8 cellular contexts compared by ENCODE assay signal in the genomic region with DNA sequence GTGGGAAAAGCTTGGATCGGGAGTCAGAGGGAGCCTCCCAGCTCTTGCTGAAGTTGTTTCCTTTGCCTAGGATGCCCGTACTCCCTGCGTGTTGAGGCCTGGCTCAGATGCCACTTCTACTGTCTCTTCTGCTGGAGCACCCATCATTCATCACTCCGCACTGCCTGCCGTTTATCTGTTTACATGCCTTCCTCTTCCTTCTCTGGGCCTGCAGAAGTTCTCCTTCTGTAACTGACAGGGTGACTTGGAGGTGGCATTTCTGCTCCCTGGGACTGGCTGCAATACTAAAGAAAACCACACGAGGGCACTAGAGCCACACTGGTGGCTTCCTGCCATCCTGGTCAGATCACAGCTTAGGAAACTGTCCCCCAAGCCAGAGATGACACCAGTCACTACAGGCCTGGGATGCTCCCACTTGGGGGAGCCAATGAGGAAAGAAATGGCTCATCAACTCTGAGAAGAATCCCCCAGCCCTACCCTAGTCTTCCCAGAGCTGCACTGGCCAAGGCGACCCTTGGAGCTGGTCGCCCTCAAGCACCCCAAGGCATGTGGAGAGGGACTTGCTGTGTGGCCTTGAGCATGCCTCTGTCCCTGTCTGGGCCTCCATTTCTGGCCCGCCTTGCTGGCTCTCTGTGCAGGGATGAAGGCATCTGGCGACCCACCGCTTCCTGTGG. TPM values are rescaled to one million over a fixed set of nuclear protein-coding genes. Genes with fewer than 3 reads are reported as not detected.
DNase-seq lines count a peak whose midpoint lies in the region; ATAC-seq and TF ChIP-seq lines count a peak whose summit lies in the region.

No MANE protein-coding gene starts in this region.

- H3K4me3 ChIP-seq in fibroblast of lung (replicated peaks in 1 of 4; ENCODE audit: control extremely low read depth in 1 of 4, insufficient read depth in 1 of 4, low read depth in 3 of 4, low read length in 4 of 4), result no peak overlapping the region

- peaks cover 5% of the 10 kb centered on the region for H3K27me3 Mint-ChIP-seq in CD4-positive, alpha-beta T cell
- peaks cover 8% of the 10 kb centered on the region for H3K27me3 Mint-ChIP-seq in nephron (ENCODE audit: low read depth)
- no peaks in the 10 kb centered on the region for H3K27me3 Mint-ChIP-seq in stimulated activated naive CD8-positive, alpha-beta T cell treated with anti-CD3 and anti-CD28 coated beads, Interleukin-15, amount 100 ng/mL, for 72 hours

- H3K9me3 Mint-ChIP-seq in CD4-positive, alpha-beta T cell, result no peaks in the 10 kb centered on the region
- H3K9me3 Mint-ChIP-seq in nephron, result no peaks in the 10 kb centered on the region
- H3K9me3 Mint-ChIP-seq in stimulated activated naive CD8-positive, alpha-beta T cell treated with anti-CD3 and anti-CD28 coated beads, Interleukin-15, amount 100 ng/mL, for 72 hours, result no peaks in the 10 kb centered on the region

- POLR2A ChIA-PET in CD4-positive, alpha-beta T cell (lab: Charles Lee), result no interaction called here

- peak; percentile 90 for ATAC-seq in CD4-positive, alpha-beta T cell (ENCODE audit: poor library complexity)
- peak; percentile 72 for ATAC-seq in GM19452 (IDR thresholded peaks at IDR 0.05; ENCODE audit: unreplicated experiment)
- ATAC-seq in stimulated activated naive CD8-positive, alpha-beta T cell treated with anti-CD3 and anti-CD28 coated beads, Interleukin-15, amount 100 ng/mL, for 72 hours, result peak; percentile 84

- CTCF ChIA-PET in CD4-positive, alpha-beta T cell (lab: Charles Lee), result interaction anchor here (0.7 to 2.0 kb wide), 7 partner anchors 9 to 519 kb away, joined by 3 to 13 read pairs (median 5); partner anchors contain the start of gene SHB

- H3K9me3 ChIP-seq in CD4-positive, alpha-beta T cell (ENCODE audit: control insufficient read depth, low read length), result no peaks in the 10 kb centered on the region
- H3K9me3 ChIP-seq in fibroblast of lung (ENCODE audit: control insufficient read depth, insufficient read depth, low read depth, low read length), result no peaks in the 10 kb centered on the region

- H3K27me3 ChIP-seq in CD4-positive, alpha-beta T cell (ENCODE audit: control insufficient read depth, insufficient read depth, low read length), result no peaks in the 10 kb centered on the region
- no peaks in the 10 kb centered on the region for H3K27me3 ChIP-seq in fibroblast of lung (ENCODE audit: control insufficient read depth, insufficient read depth, low read length)

- H3K27ac Mint-ChIP-seq in CD4-positive, alpha-beta T cell, result no peak overlapping the region
- no peak overlapping the region for H3K27ac Mint-ChIP-seq in nephron
- no peak overlapping the region for H3K27ac Mint-ChIP-seq in stimulated activated naive CD8-positive, alpha-beta T cell treated with anti-CD3 and anti-CD28 coated beads, Interleukin-15, amount 100 ng/mL, for 72 hours

- H3K27ac ChIP-seq in CD4-positive, alpha-beta T cell (ENCODE audit: low read depth, low read length), result no peak overlapping the region
- H3K27ac ChIP-seq in fibroblast of lung (ENCODE audit: insufficient read depth, low read length), result peak overlapping the region; percentile 19

- no peak overlapping the region for H3K9ac ChIP-seq in fibroblast of lung (ENCODE audit: insufficient read depth, low read length)

- peaks cover 14% of the 10 kb centered on the region for H3K36me3 ChIP-seq in fibroblast of lung (ENCODE audit: control insufficient read depth, insufficient read depth, low read length)

- peak; percentile 95 for TF ChIP-seq CTCF in CD4-positive, alpha-beta T cell (IDR thresholded peaks at IDR 0.05)
- TF ChIP-seq CTCF in fibroblast of lung (conservative IDR thresholded peaks at IDR 0.05 in 1 of 2, IDR thresholded peaks at IDR 0.05 in 1 of 2; ENCODE audit: low read depth in 1 of 2, low read length in 2 of 2) (peak; percentile 96 to 99), nephron (IDR thresholded peaks at IDR 0.05; ENCODE audit: unreplicated experiment in 3 of 3) (peak; percentile 98 to 99 (median 98))

- DNase-seq in CD4-positive, alpha-beta T cell, result peak; percentile 58 to 83 (median 74)
- DNase-seq in HuH-7.5 (ENCODE audit: low spot score) (peak; percentile 84), OCI-M1 (lab: John Stamatoyannopoulos, UW) (peak; percentile 95), activated T-cell treated with anti-CD3 and anti-CD28 coated beads for 24 hours (ENCODE audit: low read depth) (peak; percentile 72), fibroblast of lung (ENCODE audit: low read depth in 2 of 2) (peak; percentile 53 to 75)
- DNase-seq in stimulated activated naive CD8-positive, alpha-beta T cell treated with anti-CD3 and anti-CD28 coated beads, Interleukin-15, amount 100 ng/mL, for 72 hours, result peak; percentile 77 to 79

- H3K4me1 Mint-ChIP-seq in CD4-positive, alpha-beta T cell (ENCODE audit: low read depth), result no peaks in the 10 kb centered on the region
- peaks cover 26% of the 10 kb centered on the region for H3K4me1 Mint-ChIP-seq in nephron
- no peaks in the 10 kb centered on the region for H3K4me1 Mint-ChIP-seq in stimulated activated naive CD8-positive, alpha-beta T cell treated with anti-CD3 and anti-CD28 coated beads, Interleukin-15, amount 100 ng/mL, for 72 hours

- intact Hi-C loops in CD4-positive, alpha-beta T cell (cut with DNase I, micrococcal nuclease), result loop anchor here (1.0 to 5.0 kb wide), 10 partner anchors 149 to 520 kb away; no protein-coding TSS in a partner anchor

- H3K79me2 ChIP-seq in fibroblast of lung (ENCODE audit: control insufficient read depth, insufficient read depth, low read length), result no peaks in the 10 kb centered on the region

- no peaks in the 10 kb centered on the region for H4K20me1 ChIP-seq in fibroblast of lung (ENCODE audit: control insufficient read depth, extremely low read depth, insufficient read depth, low read length)

- no peak overlapping the region for H2AFZ ChIP-seq in fibroblast of lung (ENCODE audit: low read length)

- H3K36me3 Mint-ChIP-seq in CD4-positive, alpha-beta T cell (ENCODE audit: low read depth), result no peaks in the 10 kb centered on the region
- no peaks in the 10 kb centered on the region for H3K36me3 Mint-ChIP-seq in nephron (ENCODE audit: low read depth)

- no peak overlapping the region for H3K4me2 ChIP-seq in fibroblast of lung (ENCODE audit: extremely low read depth, insufficient read depth, low read length)

- H3K4me1 ChIP-seq in fibroblast of lung (ENCODE audit: control insufficient read depth, extremely low read depth, insufficient read depth, low read length), result peaks cover 4% of the 10 kb centered on the region

- H3K4me3 Mint-ChIP-seq in CD4-positive, alpha-beta T cell, result no peak overlapping the region
- H3K4me3 Mint-ChIP-seq in nephron, result no peak overlapping the region
- H3K4me3 Mint-ChIP-seq in stimulated activated naive CD8-positive, alpha-beta T cell treated with anti-CD3 and anti-CD28 coated beads, Interleukin-15, amount 100 ng/mL, for 72 hours, result no peak overlapping the region

RNA-seq across cellular contexts. Expression of gene SLC25A51, which starts 9.7 kb away (rescaled TPM):
- total RNA-seq in CD4-positive, alpha-beta T cell, result 10 to 100 TPM; 13.3 to 13.8 TPM
- total RNA-seq in fibroblast of lung, result 91.7 and 100 TPM in 2 replicates
- 39.3 and 41.6 TPM in 2 replicates for polyA plus RNA-seq in fibroblast of lung
- 18.3 and 19.8 TPM in 2 replicates for polyA plus RNA-seq in fibroblast of lung (2012)
- polyA minus RNA-seq in fibroblast of lung (ENCODE audit: low replicate concordance), result 41.1 and 58.5 TPM in 2 replicates
